In the genomic region with DNA sequence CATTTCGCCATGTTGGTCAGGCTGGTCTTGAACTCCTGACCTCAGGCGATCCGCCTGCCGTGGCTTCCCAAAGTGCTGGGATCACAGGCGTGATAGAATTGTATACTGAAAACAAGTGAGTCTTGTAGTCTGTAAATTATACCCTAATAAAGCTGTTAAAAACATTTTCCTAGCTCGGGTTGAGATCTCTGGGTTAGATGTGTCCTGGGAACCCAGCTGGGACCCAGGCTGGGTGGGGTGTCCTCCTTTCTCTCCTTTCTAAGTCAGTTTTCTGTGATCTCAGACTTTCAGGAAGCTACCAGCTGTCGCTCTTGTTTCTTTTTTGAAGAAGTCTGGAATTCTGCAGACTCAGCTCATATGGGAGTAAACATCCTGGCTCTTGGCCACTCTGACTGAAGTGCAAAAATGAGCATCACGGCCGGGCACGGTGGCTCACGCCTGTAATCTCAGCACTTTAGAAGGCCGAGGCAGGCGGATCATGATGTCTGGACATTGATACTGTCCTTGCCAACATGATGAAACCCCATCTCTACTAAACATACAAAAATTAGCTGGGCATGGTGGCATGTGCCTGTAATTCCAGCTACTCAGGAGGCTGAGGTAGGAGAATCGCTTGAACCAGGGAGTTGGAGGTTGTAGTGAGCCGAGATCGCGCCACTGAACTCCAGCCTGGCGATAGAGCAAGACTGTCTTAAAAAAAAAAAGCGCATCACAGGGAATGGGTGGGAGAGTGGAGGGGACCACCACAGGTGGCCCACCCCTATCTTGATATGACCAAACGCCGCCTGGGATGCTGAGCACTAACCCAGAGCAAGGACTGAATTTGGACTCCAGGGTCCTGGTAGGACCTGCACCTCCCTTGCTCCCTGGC, we compare ENCODE assay signal across 11 cellular contexts. TPM values are rescaled to one million over a fixed set of nuclear protein-coding genes. Genes with fewer than 3 reads are reported as not detected.
DNase-seq lines count a peak whose midpoint lies in the region; ATAC-seq and TF ChIP-seq lines count a peak whose summit lies in the region.
"Had no signal": no experiment of that assay in that cellular context is flagged by ENCODE, and none has a peak within 500 bp of the region (broad histone marks: within the 10 kb centered on the region; RNA-seq: fewer than 3 reads in every experiment).

No MANE protein-coding gene starts in this region.

- TF ChIP-seq CTCF in brain microvascular endothelial cell (IDR thresholded peaks at IDR 0.05; ENCODE audit: low read depth, low read length, missing control alignments) = no peak

- DNase-seq in GM03348 (ENCODE audit: low spot score) (peak; percentile 49), brain microvascular endothelial cell (peak; percentile 42), kidney glomerular epithelial cell (lab: John Stamatoyannopoulos, UW) (peak; percentile 30), NCI-H1436 treated with DMSO at 0.1 percent for 48 hours (lab: John Stamatoyannopoulos, UW) (no peak)
- no peak for DNase-seq in stimulated activated CD4-positive, alpha-beta T cell treated with anti-CD3 and anti-CD28 coated beads, Interleukin-2, amount 100 ng/mL, for 48 hours
- DNase-seq in activated CD8-positive, alpha-beta memory T cell treated with anti-CD3 and anti-CD28 coated beads for 24 hours = no peak
- DNase-seq: activated CD4-positive, alpha-beta T cell treated with anti-CD3 and anti-CD28 coated beads, Interleukin-2, amount 50 U/mL, for 1 hour; EL had no signal

- H3K36me3 ChIP-seq in brain microvascular endothelial cell (replicated peaks) = no peaks in the 10 kb centered on the region
- H3K36me3 ChIP-seq in skeletal muscle satellite cell (ENCODE audit: insufficient read depth, low read length) = no peaks in the 10 kb centered on the region

- peak overlapping the region; percentile 10 for H3K9ac ChIP-seq in skeletal muscle satellite cell (ENCODE audit: low read depth, low read length)

- H3K4me3 ChIP-seq in brain microvascular endothelial cell (ENCODE audit: low read depth, low read length) (no peak overlapping the region), skeletal muscle satellite cell (ENCODE audit: low read length) (no peak overlapping the region)

- in situ Hi-C loops in brain microvascular endothelial cell (cut with HindIII; ENCODE audit: low pct_ligation_motif_present, low sequenced_read_pairs) = no loop called here

- ATAC-seq in HG02981 (IDR thresholded peaks at IDR 0.05; ENCODE audit: unreplicated experiment) = no peak
- ATAC-seq: natural killer cell treated with Interleukin-12 subunit alpha and Interleukin-12 subunit beta and Interleukin-15 and Interleukin-18, amount 100 ng/mL, for 72 hours had no signal

- peak overlapping the region; percentile 32 for H3K4me2 ChIP-seq in skeletal muscle satellite cell (ENCODE audit: low read length)

- no peaks in the 10 kb centered on the region for H3K9me3 ChIP-seq in skeletal muscle satellite cell (replicated peaks; ENCODE audit: low read length)

- H3K4me1 ChIP-seq in skeletal muscle satellite cell (ENCODE audit: control insufficient read depth, insufficient read depth, low read length) = peaks cover 19% of the 10 kb centered on the region

- H3K27me3 ChIP-seq in brain microvascular endothelial cell (replicated peaks) (no peaks in the 10 kb centered on the region), skeletal muscle satellite cell (ENCODE audit: control insufficient read depth, insufficient read depth, low read length) (no peaks in the 10 kb centered on the region)

- H3K27ac ChIP-seq in brain microvascular endothelial cell = no peak overlapping the region

RNA-seq across cellular contexts. Expression of a gene that starts 9.9 kb away (rescaled TPM):
- total RNA-seq in skeletal muscle satellite cell (2012; rRNA removed) = 8.7 and 9.4 TPM in 2 replicates

RNA-seq across cellular contexts. Expression of a gene that starts 12.7 kb away (rescaled TPM):
- total RNA-seq in skeletal muscle satellite cell (2012; rRNA removed) = 5.6 and 11.8 TPM in 2 replicates

RNA-seq across cellular contexts. Expression of a gene that starts 33.5 kb away (rescaled TPM):
- 55.3 and 62.3 TPM in 2 replicates for total RNA-seq in skeletal muscle satellite cell (2012; rRNA removed)

RNA-seq across cellular contexts. Expression of a gene that starts 33.6 kb away (rescaled TPM):
- 2.0 and 2.5 TPM in 2 replicates for total RNA-seq in skeletal muscle satellite cell (2012; rRNA removed)

RNA-seq across cellular contexts. Expression of a gene that starts 37.2 kb away (rescaled TPM):
- 0.44 and 0.76 TPM in 2 replicates for total RNA-seq in skeletal muscle satellite cell (2012; rRNA removed)

Comparison
In these comparisons a context has a peak if more than half of its experiments do, and no peak if none do; other contexts are left out.
1. DNase-seq: peak in GM03348 (single experiment), brain microvascular endothelial cell (single experiment) and kidney glomerular epithelial cell (single experiment); none in stimulated activated CD4-positive, alpha-beta T cell treated with anti-CD3 and anti-CD28 coated beads, Interleukin-2, amount 100 ng/mL, for 48 hours (0 of 2), activated CD8-positive, alpha-beta memory T cell treated with anti-CD3 and anti-CD28 coated beads for 24 hours (single experiment) and NCI-H1436 treated with DMSO at 0.1 percent for 48 hours (single experiment).